ENCODE assay signal across 18 cellular contexts in genomic region chr10:93897070-93897797, GRCh38.
"Had no signal": no experiment of that assay in that cellular context is flagged by ENCODE, and none has a peak within 500 bp of the region (broad histone marks: within the 10 kb centered on the region; RNA-seq: fewer than 3 reads in every experiment).

No MANE protein-coding gene starts in this region.

- H3K4me3 Mint-ChIP-seq: activated T-helper 1 cell treated with anti-CD3 and anti-CD28 coated beads, Interleukin-12 subunit alpha, Interleukin-12 subunit beta, Interleukin-2, Interleukin-4 antibody, amounts not matched to agents 30 ng/mL and 10 ng/mL and 1 ng/mL, durations not matched to agents 14 hours and 24 hours and 36 hours; stimulated activated memory B cell treated with anti-CD40 and anti-IgM and Interleukin-4, amounts not matched to agents 10 μg/mL and 1 μg/mL and 100 μg/mL, for 72 hours had no signal

- H3K4me2 ChIP-seq: smooth muscle cell had no signal

- H3K27ac Mint-ChIP-seq: activated T-helper 1 cell treated with anti-CD3 and anti-CD28 coated beads, Interleukin-12 subunit alpha, Interleukin-12 subunit beta, Interleukin-2, Interleukin-4 antibody, amounts not matched to agents 30 ng/mL and 10 ng/mL and 1 ng/mL, durations not matched to agents 14 hours and 24 hours and 36 hours; stimulated activated memory B cell treated with anti-CD40 and anti-IgM and Interleukin-4, amounts not matched to agents 10 μg/mL and 1 μg/mL and 100 μg/mL, for 72 hours had no signal

- H3K27me3 ChIP-seq: adrenal gland, gastrocnemius medialis, tibial artery had no signal

- H3K27me3 Mint-ChIP-seq: stimulated activated memory B cell treated with anti-CD40 and anti-IgM and Interleukin-4, amounts not matched to agents 10 μg/mL and 1 μg/mL and 100 μg/mL, for 72 hours had no signal

- ATAC-seq: gastrocnemius medialis; heart right ventricle; right cardiac atrium; stimulated activated memory B cell treated with anti-CD40 and anti-IgM and Interleukin-4, amounts not matched to agents 10 μg/mL and 1 μg/mL and 100 μg/mL, for 72 hours had no signal

- DNase-seq: activated CD4-positive, alpha-beta T cell treated with anti-CD3 and anti-CD28 coated beads, Interleukin-2, amount 50 U/mL, for 4 hours; activated CD4-positive, CD25-positive, alpha-beta regulatory T cell treated with anti-CD3 and anti-CD28 coated beads, Interleukin-2, amount 50 U/mL, for 72 hours; activated CD8-positive, alpha-beta memory T cell treated with anti-CD3 and anti-CD28 coated beads, Interleukin-2, amount 50 U/mL, for 4 hours; activated naive CD4-positive, alpha-beta T cell treated with Interleukin-2 at 50 U/mL for 16 hours; adrenal gland; caudate nucleus; effector memory CD4-positive, alpha-beta T cell; gastrocnemius medialis; heart right ventricle; kidney; posterior cingulate gyrus; right cardiac atrium; tibial artery had no signal

- H3K4me3 ChIP-seq: adrenal gland, coronary artery, gastrocnemius medialis, heart right ventricle, smooth muscle cell, tibial artery had no signal

- H3K9me3 ChIP-seq: adrenal gland, gastrocnemius medialis, heart right ventricle, neutrophil, tibial artery had no signal

- H3K9me3 Mint-ChIP-seq: activated T-helper 1 cell treated with anti-CD3 and anti-CD28 coated beads, Interleukin-12 subunit alpha, Interleukin-12 subunit beta, Interleukin-2, Interleukin-4 antibody, amounts not matched to agents 30 ng/mL and 10 ng/mL and 1 ng/mL, durations not matched to agents 14 hours and 24 hours and 36 hours; stimulated activated memory B cell treated with anti-CD40 and anti-IgM and Interleukin-4, amounts not matched to agents 10 μg/mL and 1 μg/mL and 100 μg/mL, for 72 hours had no signal

- H3K27ac ChIP-seq: adrenal gland, coronary artery, gastrocnemius medialis, heart right ventricle, neutrophil, tibial artery had no signal

- H3K36me3 ChIP-seq: adrenal gland, gastrocnemius medialis, neutrophil, tibial artery had no signal
